9 cellular contexts compared by ENCODE assay signal in genomic region chr22:42939451-42939881, GRCh38.
A peak's percentile ranks its signal among the peaks of the same experiment; 100 is the strongest.
DNase-seq lines count a peak whose midpoint lies in the region; FAIRE-seq and TF ChIP-seq lines count a peak whose summit lies in the region.
"Had no signal": no experiment of that assay in that cellular context is flagged by ENCODE, and none has a peak within 500 bp of the region (broad histone marks: within the 10 kb centered on the region; RNA-seq: fewer than 3 reads in every experiment).

No MANE protein-coding gene starts in this region.

- H3K4me2 ChIP-seq in astrocyte (ENCODE audit: low read length), result peak overlapping the region; percentile 78
- H3K4me2 ChIP-seq in Karpas-422 (ENCODE audit: low read depth, low read length, poor library complexity, severe bottlenecking), result no peak overlapping the region

- no peaks in the 10 kb centered on the region for H3K27me3 Mint-ChIP-seq in astrocyte (ENCODE audit: low read depth, unreplicated experiment)

- H3K79me2 ChIP-seq in astrocyte (ENCODE audit: insufficient read depth, low read length) (peaks cover 63% of the 10 kb centered on the region), Karpas-422 (ENCODE audit: low read length) (no peaks in the 10 kb centered on the region)

- H3K9me2 ChIP-seq in Karpas-422 (replicated peaks; ENCODE audit: insufficient read depth, low read length), result no peaks in the 10 kb centered on the region

- WGBS in small intestine, 3 donors, result 42 to 50% (median 44%) methylated on average over 7 of the region's 7 CpGs

- H3K36me3 ChIP-seq in astrocyte (ENCODE audit: insufficient read depth, low read length), result no peaks in the 10 kb centered on the region
- no peaks in the 10 kb centered on the region for H3K36me3 ChIP-seq in small intestine (ENCODE audit: control insufficient read depth in 2 of 2, insufficient read depth in 2 of 2, low read length in 2 of 2)
- H3K36me3 ChIP-seq in Karpas-422 (ENCODE audit: insufficient read depth, low read length), result no peaks in the 10 kb centered on the region

- FAIRE-seq in astrocyte (lab: Jason Lieb, UNC) (no peak), small intestine (lab: Jason Lieb, UNC) (no peak)

- peak overlapping the region; percentile 95 for H3K27ac Mint-ChIP-seq in astrocyte (ENCODE audit: unreplicated experiment)
- H3K27ac Mint-ChIP-seq: activated T-helper 1 cell treated with anti-CD3 and anti-CD28 coated beads, Interleukin-12 subunit alpha, Interleukin-12 subunit beta, Interleukin-2, Interleukin-4 antibody, amounts not matched to agents 30 ng/mL and 10 ng/mL and 1 ng/mL, durations not matched to agents 14 hours and 24 hours and 36 hours had no signal

- H3K4me1 ChIP-seq in astrocyte (ENCODE audit: insufficient read depth, low read length) (peaks cover 42% of the 10 kb centered on the region), small intestine (ENCODE audit: control insufficient read depth in 2 of 2, insufficient read depth in 1 of 2, low read depth in 1 of 2, low read length in 1 of 2) (peaks cover 8 to 31% of the 10 kb centered on the region in 2 donors), Karpas-422 (ENCODE audit: low read length) (peaks cover 11% of the 10 kb centered on the region)

- H3K4me3 Mint-ChIP-seq in astrocyte (ENCODE audit: unreplicated experiment), result peak overlapping the region; percentile 57
- H3K4me3 Mint-ChIP-seq: activated T-helper 1 cell treated with anti-CD3 and anti-CD28 coated beads, Interleukin-12 subunit alpha, Interleukin-12 subunit beta, Interleukin-2, Interleukin-4 antibody, amounts not matched to agents 30 ng/mL and 10 ng/mL and 1 ng/mL, durations not matched to agents 14 hours and 24 hours and 36 hours had no signal

- peaks cover 48% of the 10 kb centered on the region for H3K4me1 Mint-ChIP-seq in astrocyte (ENCODE audit: low read depth, unreplicated experiment)

- no peak overlapping the region for H2AFZ ChIP-seq in astrocyte (ENCODE audit: low read depth, low read length)
- H2AFZ ChIP-seq in Karpas-422 (ENCODE audit: low read length), result no peak overlapping the region

- H3K27me3 ChIP-seq in astrocyte (ENCODE audit: insufficient read depth, low read length) (no peaks in the 10 kb centered on the region), small intestine (ENCODE audit: control insufficient read depth in 2 of 2, insufficient read depth in 2 of 2, low read length in 2 of 2) (no peaks in the 10 kb centered on the region), Karpas-422 (ENCODE audit: low read length) (no peaks in the 10 kb centered on the region)

- peaks cover 33% of the 10 kb centered on the region for H4K20me1 ChIP-seq in astrocyte (ENCODE audit: insufficient read depth, low read length)
- H4K20me1 ChIP-seq in Karpas-422 (ENCODE audit: insufficient read depth, low read depth, low read length), result peaks cover 63% of the 10 kb centered on the region

- no peak for TF ChIP-seq CTCF in astrocyte (IDR thresholded peaks at IDR 0.05; ENCODE audit: insufficient read depth, low read depth, low read length)

- H3K27ac ChIP-seq in astrocyte (ENCODE audit: low read depth, low read length) (peak overlapping the region; percentile 80), small intestine (ENCODE audit: low read depth in 1 of 2, low read length in 1 of 2) (peak overlapping the region; percentile 45 to 88), Karpas-422 (ENCODE audit: low read length) (no peak overlapping the region)

- no peaks in the 10 kb centered on the region for H3K9me3 Mint-ChIP-seq in astrocyte (ENCODE audit: unreplicated experiment)
- H3K9me3 Mint-ChIP-seq: activated T-helper 1 cell treated with anti-CD3 and anti-CD28 coated beads, Interleukin-12 subunit alpha, Interleukin-12 subunit beta, Interleukin-2, Interleukin-4 antibody, amounts not matched to agents 30 ng/mL and 10 ng/mL and 1 ng/mL, durations not matched to agents 14 hours and 24 hours and 36 hours had no signal

- H3K36me3 Mint-ChIP-seq in astrocyte (ENCODE audit: low read depth, unreplicated experiment), result peaks cover 5% of the 10 kb centered on the region

- H3K9me3 ChIP-seq in astrocyte (ENCODE audit: insufficient read depth, low read depth, low read length) (no peaks in the 10 kb centered on the region), small intestine (ENCODE audit: control insufficient read depth, low read depth) (no peaks in the 10 kb centered on the region), Karpas-422 (ENCODE audit: low read length) (no peaks in the 10 kb centered on the region)

- peak; percentile 47 for DNase-seq in ELR (ENCODE audit: low read depth)
- DNase-seq in astrocyte (ENCODE audit: low read depth), result no peak
- DNase-seq in kidney tubule cell (ENCODE audit: low spot score), result peak; percentile 58
- no peak for DNase-seq in small intestine
- no peak for DNase-seq in NCI-H2081 treated with DMSO at 0.1 percent for 48 hours (lab: John Stamatoyannopoulos, UW)
- DNase-seq in glomerular visceral epithelial cell (ENCODE audit: extremely low spot score), result no peak
- no peak for DNase-seq in Karpas-422
- no peak for DNase-seq in HK-2 (ENCODE audit: unreplicated experiment)

- H3K9ac ChIP-seq in astrocyte (ENCODE audit: low read length) (peak overlapping the region; percentile 66), Karpas-422 (ENCODE audit: low read length) (no peak overlapping the region)

- H3K4me3 ChIP-seq in astrocyte (ENCODE audit: insufficient read depth, low read depth, low read length), result peak overlapping the region; percentile 4
- no peak overlapping the region for H3K4me3 ChIP-seq in small intestine (ENCODE audit: low read depth in 1 of 2, low read length in 2 of 2)
- no peak overlapping the region for H3K4me3 ChIP-seq in Karpas-422 (ENCODE audit: low read length)

Comparison
In these comparisons a context has a peak if more than half of its experiments do, and no peak if none do; other contexts are left out.
1. DNase-seq: peak in ELR (single experiment) and kidney tubule cell (single experiment); none in astrocyte (single experiment), small intestine (single experiment), NCI-H2081 treated with DMSO at 0.1 percent for 48 hours (single experiment), glomerular visceral epithelial cell (single experiment), Karpas-422 (single experiment) and HK-2 (single experiment).